In the genomic region with DNA sequence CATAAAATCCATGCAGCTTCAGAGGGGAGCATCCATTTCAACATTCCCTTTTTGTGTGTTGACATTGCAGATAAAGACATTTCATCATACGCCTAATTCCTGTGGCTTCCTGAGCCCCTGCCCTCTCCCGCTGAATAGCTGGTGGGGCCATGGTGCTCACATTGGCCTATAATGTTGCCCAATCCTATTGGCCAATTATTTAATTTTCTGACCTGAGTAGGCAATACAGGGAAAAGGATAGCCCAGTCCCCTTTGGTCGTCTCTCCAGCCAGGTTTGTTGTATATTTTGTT, we compare ENCODE assay signal across 1 cellular context.
TF ChIP-seq lines count a peak whose summit lies in the region.

No MANE protein-coding gene starts in this region.

TF ChIP-seq in HepG2, 621 proteins besides CTCF, POLR2A, EP300 and RAD21 (continued from another document and continues in another):
- TF ChIP-seq, protein P1, sequence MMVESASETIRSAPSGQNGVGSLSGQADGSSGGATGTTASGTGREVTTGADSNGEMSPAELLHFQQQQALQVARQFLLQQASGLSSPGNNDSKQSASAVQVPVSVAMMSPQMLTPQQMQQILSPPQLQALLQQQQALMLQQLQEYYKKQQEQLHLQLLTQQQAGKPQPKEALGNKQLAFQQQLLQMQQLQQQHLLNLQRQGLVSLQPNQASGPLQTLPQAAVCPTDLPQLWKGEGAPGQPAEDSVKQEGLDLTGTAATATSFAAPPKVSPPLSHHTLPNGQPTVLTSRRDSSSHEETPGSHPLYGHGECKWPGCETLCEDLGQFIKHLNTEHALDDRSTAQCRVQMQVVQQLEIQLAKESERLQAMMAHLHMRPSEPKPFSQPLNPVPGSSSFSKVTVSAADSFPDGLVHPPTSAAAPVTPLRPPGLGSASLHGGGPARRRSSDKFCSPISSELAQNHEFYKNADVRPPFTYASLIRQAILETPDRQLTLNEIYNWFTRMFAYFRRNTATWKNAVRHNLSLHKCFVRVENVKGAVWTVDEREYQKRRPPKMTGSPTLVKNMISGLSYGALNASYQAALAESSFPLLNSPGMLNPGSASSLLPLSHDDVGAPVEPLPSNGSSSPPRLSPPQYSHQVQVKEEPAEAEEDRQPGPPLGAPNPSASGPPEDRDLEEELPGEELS (CRISPR knock-in tag; IDR thresholded peaks at IDR 0.05) = peak; percentile 93
- TF ChIP-seq, protein P2, sequence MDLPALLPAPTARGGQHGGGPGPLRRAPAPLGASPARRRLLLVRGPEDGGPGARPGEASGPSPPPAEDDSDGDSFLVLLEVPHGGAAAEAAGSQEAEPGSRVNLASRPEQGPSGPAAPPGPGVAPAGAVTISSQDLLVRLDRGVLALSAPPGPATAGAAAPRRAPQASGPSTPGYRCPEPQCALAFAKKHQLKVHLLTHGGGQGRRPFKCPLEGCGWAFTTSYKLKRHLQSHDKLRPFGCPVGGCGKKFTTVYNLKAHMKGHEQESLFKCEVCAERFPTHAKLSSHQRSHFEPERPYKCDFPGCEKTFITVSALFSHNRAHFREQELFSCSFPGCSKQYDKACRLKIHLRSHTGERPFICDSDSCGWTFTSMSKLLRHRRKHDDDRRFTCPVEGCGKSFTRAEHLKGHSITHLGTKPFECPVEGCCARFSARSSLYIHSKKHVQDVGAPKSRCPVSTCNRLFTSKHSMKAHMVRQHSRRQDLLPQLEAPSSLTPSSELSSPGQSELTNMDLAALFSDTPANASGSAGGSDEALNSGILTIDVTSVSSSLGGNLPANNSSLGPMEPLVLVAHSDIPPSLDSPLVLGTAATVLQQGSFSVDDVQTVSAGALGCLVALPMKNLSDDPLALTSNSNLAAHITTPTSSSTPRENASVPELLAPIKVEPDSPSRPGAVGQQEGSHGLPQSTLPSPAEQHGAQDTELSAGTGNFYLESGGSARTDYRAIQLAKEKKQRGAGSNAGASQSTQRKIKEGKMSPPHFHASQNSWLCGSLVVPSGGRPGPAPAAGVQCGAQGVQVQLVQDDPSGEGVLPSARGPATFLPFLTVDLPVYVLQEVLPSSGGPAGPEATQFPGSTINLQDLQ (CRISPR knock-in tag; IDR thresholded peaks at IDR 0.05) = peak; percentile 91
- TF ChIP-seq, protein P3, sequence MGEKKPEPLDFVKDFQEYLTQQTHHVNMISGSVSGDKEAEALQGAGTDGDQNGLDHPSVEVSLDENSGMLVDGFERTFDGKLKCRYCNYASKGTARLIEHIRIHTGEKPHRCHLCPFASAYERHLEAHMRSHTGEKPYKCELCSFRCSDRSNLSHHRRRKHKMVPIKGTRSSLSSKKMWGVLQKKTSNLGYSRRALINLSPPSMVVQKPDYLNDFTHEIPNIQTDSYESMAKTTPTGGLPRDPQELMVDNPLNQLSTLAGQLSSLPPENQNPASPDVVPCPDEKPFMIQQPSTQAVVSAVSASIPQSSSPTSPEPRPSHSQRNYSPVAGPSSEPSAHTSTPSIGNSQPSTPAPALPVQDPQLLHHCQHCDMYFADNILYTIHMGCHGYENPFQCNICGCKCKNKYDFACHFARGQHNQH (CRISPR knock-in tag; IDR thresholded peaks at IDR 0.05) = peak; percentile 25; the same call in 1 of the 2 replicates
- TF ChIP-seq SALL2 (CRISPR knock-in tag; IDR thresholded peaks at IDR 0.05) (0 out of 2 replicates have a peak, but pooled peaks have one; percentile 20), SOX5 (CRISPR knock-in tag; IDR thresholded peaks at IDR 0.05; ENCODE audit: borderline replicate concordance) (peak; percentile 68; the same call in 1 of the 2 replicates), ZNF12 (CRISPR knock-in tag; IDR thresholded peaks at IDR 0.05) (peak; percentile 91), NR2C2 (CRISPR knock-in tag; IDR thresholded peaks at IDR 0.05; ENCODE audit: borderline replicate concordance) (peak; percentile 86), PLRG1 (conservative IDR thresholded peaks at IDR 0.05) (no peak), MYC (CRISPR knock-in tag; IDR thresholded peaks at IDR 0.05; ENCODE audit: borderline replicate concordance) (no peak), ISL2 (CRISPR knock-in tag; IDR thresholded peaks at IDR 0.05) (peak; percentile 96), ZNF792 (CRISPR knock-in tag; IDR thresholded peaks at IDR 0.05) (peak; percentile 32; the same call in 1 of the 2 replicates), ZIK1 (CRISPR knock-in tag; IDR thresholded peaks at IDR 0.05; ENCODE audit: borderline replicate concordance, low read depth) (no peak), HES4 (CRISPR knock-in tag; IDR thresholded peaks at IDR 0.05; ENCODE audit: borderline replicate concordance) (no peak), ZNF780A (CRISPR knock-in tag; IDR thresholded peaks at IDR 0.05) (0 out of 2 replicates have a peak, but pooled peaks have one; percentile 49), MIER3 (CRISPR knock-in tag; IDR thresholded peaks at IDR 0.05; ENCODE audit: borderline replicate concordance) (0 out of 2 replicates have a peak, but pooled peaks have one; percentile 31), ZMYM3 (CRISPR knock-in tag; IDR thresholded peaks at IDR 0.05) (peak; percentile 23; the same call in 1 of the 2 replicates), MAZ (IDR thresholded peaks at IDR 0.05; ENCODE audit: borderline replicate concordance, low read depth, low read length) (no peak), MAZ (CRISPR knock-in tag; IDR thresholded peaks at IDR 0.05; ENCODE audit: low read depth) (peak; percentile 45; the same call in 1 of the 2 replicates), NFIC (IDR thresholded peaks at IDR 0.05; ENCODE audit: low read length) (peak; percentile 70; the same call in 1 of the 2 replicates), ZNF292 (CRISPR knock-in tag; IDR thresholded peaks at IDR 0.05; ENCODE audit: borderline replicate concordance, low read depth) (0 out of 2 replicates have a peak, but pooled peaks have one; percentile 33), PPARG (CRISPR knock-in tag; conservative IDR thresholded peaks at IDR 0.05) (0 out of 2 replicates have a peak, but pooled peaks have one; percentile 26), JUNB (CRISPR knock-in tag; IDR thresholded peaks at IDR 0.05; ENCODE audit: borderline replicate concordance) (no peak), CREM (IDR thresholded peaks at IDR 0.05) (peak; percentile 81; the same call in 1 of the 2 replicates), CREM (CRISPR knock-in tag; IDR thresholded peaks at IDR 0.05) (no peak), ZMYM4 (CRISPR knock-in tag; IDR thresholded peaks at IDR 0.05) (peak; percentile 61; the same call in 1 of the 2 replicates), GATA4 (IDR thresholded peaks at IDR 0.05; ENCODE audit: borderline replicate concordance, low read depth) (peak; percentile 73; the same call in 1 of the 2 replicates), ZNF724P (CRISPR knock-in tag; IDR thresholded peaks at IDR 0.05; ENCODE audit: borderline replicate concordance) (no peak), ZNF331 (CRISPR knock-in tag; IDR thresholded peaks at IDR 0.05) (0 out of 2 replicates have a peak, but pooled peaks have one; percentile 36), TEAD3 (CRISPR knock-in tag; optimal IDR thresholded peaks at IDR 0.05; ENCODE audit: borderline replicate concordance) (peak; percentile 71), MZF1 (CRISPR knock-in tag; IDR thresholded peaks at IDR 0.05; ENCODE audit: borderline replicate concordance) (no peak), PITX1 (CRISPR knock-in tag; IDR thresholded peaks at IDR 0.05) (peak; percentile 56; the same call in 1 of the 2 replicates), MED1 (CRISPR knock-in tag; IDR thresholded peaks at IDR 0.05) (peak; percentile 73), GABPB1 (CRISPR knock-in tag; IDR thresholded peaks at IDR 0.05) (peak; percentile 30; the same call in 1 of the 2 replicates), SOX6 (IDR thresholded peaks at IDR 0.05) (no peak), SOX6 (CRISPR knock-in tag; IDR thresholded peaks at IDR 0.05) (peak; percentile 92), KDM2A (CRISPR knock-in tag; IDR thresholded peaks at IDR 0.05; ENCODE audit: borderline replicate concordance, low read depth) (peak; percentile 40; the same call in 1 of the 2 replicates), ETV5 (CRISPR knock-in tag; IDR thresholded peaks at IDR 0.05; ENCODE audit: borderline replicate concordance) (peak; percentile 82), PHF21A (CRISPR knock-in tag; IDR thresholded peaks at IDR 0.05) (peak; percentile 90), ZNF101 (CRISPR knock-in tag; IDR thresholded peaks at IDR 0.05; ENCODE audit: borderline replicate concordance, low read depth) (no peak), SSRP1 (CRISPR knock-in tag; IDR thresholded peaks at IDR 0.05) (peak; percentile 87; the same call in 1 of the 2 replicates), KMT2B (CRISPR knock-in tag; IDR thresholded peaks at IDR 0.05) (no peak), TGIF2 (CRISPR knock-in tag; IDR thresholded peaks at IDR 0.05) (peak; percentile 81), HMG20A (CRISPR knock-in tag; IDR thresholded peaks at IDR 0.05; ENCODE audit: borderline replicate concordance) (peak; percentile 92), LCORL (IDR thresholded peaks at IDR 0.05) (0 out of 2 replicates have a peak, but pooled peaks have one; percentile 31), LCORL (CRISPR knock-in tag; IDR thresholded peaks at IDR 0.05) (peak; percentile 75; the same call in 1 of the 2 replicates), HDAC1 (CRISPR knock-in tag; IDR thresholded peaks at IDR 0.05) (peak; percentile 39; the same call in 1 of the 2 replicates), GATAD2A (CRISPR knock-in tag; IDR thresholded peaks at IDR 0.05) (peak; percentile 94), FOXA3 (CRISPR knock-in tag; IDR thresholded peaks at IDR 0.05) (peak; percentile 95), ARID2 (CRISPR knock-in tag; IDR thresholded peaks at IDR 0.05; ENCODE audit: borderline replicate concordance) (no peak), ZBTB20 (CRISPR knock-in tag; IDR thresholded peaks at IDR 0.05; ENCODE audit: borderline replicate concordance, low read depth) (no peak), RCOR2 (CRISPR knock-in tag; IDR thresholded peaks at IDR 0.05) (peak; percentile 86), HDAC2 (CRISPR knock-in tag; IDR thresholded peaks at IDR 0.05) (peak; percentile 90), KDM3A (CRISPR knock-in tag; IDR thresholded peaks at IDR 0.05; ENCODE audit: low read depth) (peak; percentile 66; the same call in 1 of the 2 replicates), ZNF556 (CRISPR knock-in tag; IDR thresholded peaks at IDR 0.05; ENCODE audit: borderline replicate concordance) (0 out of 2 replicates have a peak, but pooled peaks have one; percentile 40), KDM1A (CRISPR knock-in tag; IDR thresholded peaks at IDR 0.05) (peak; percentile 94; the same call in 1 of the 2 replicates)
- TF ChIP-seq, protein P4, sequence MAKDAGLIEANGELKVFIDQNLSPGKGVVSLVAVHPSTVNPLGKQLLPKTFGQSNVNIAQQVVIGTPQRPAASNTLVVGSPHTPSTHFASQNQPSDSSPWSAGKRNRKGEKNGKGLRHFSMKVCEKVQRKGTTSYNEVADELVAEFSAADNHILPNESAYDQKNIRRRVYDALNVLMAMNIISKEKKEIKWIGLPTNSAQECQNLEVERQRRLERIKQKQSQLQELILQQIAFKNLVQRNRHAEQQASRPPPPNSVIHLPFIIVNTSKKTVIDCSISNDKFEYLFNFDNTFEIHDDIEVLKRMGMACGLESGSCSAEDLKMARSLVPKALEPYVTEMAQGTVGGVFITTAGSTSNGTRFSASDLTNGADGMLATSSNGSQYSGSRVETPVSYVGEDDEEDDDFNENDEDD (CRISPR knock-in tag; IDR thresholded peaks at IDR 0.05; ENCODE audit: borderline replicate concordance) = peak; percentile 35; the same call in 1 of the 2 replicates
- TF ChIP-seq, protein P5, sequence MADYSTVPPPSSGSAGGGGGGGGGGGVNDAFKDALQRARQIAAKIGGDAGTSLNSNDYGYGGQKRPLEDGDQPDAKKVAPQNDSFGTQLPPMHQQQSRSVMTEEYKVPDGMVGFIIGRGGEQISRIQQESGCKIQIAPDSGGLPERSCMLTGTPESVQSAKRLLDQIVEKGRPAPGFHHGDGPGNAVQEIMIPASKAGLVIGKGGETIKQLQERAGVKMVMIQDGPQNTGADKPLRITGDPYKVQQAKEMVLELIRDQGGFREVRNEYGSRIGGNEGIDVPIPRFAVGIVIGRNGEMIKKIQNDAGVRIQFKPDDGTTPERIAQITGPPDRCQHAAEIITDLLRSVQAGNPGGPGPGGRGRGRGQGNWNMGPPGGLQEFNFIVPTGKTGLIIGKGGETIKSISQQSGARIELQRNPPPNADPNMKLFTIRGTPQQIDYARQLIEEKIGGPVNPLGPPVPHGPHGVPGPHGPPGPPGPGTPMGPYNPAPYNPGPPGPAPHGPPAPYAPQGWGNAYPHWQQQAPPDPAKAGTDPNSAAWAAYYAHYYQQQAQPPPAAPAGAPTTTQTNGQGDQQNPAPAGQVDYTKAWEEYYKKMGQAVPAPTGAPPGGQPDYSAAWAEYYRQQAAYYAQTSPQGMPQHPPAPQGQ (CRISPR knock-in tag; IDR thresholded peaks at IDR 0.05; ENCODE audit: borderline replicate concordance) = no peak
- TF ChIP-seq, protein P6, sequence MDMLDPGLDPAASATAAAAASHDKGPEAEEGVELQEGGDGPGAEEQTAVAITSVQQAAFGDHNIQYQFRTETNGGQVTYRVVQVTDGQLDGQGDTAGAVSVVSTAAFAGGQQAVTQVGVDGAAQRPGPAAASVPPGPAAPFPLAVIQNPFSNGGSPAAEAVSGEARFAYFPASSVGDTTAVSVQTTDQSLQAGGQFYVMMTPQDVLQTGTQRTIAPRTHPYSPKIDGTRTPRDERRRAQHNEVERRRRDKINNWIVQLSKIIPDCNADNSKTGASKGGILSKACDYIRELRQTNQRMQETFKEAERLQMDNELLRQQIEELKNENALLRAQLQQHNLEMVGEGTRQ (IDR thresholded peaks at IDR 0.05; ENCODE audit: low read depth, low read length) = no peak
- TF ChIP-seq, protein P6 (CRISPR knock-in tag; IDR thresholded peaks at IDR 0.05; ENCODE audit: borderline replicate concordance) = no peak
- TF ChIP-seq, protein P7, sequence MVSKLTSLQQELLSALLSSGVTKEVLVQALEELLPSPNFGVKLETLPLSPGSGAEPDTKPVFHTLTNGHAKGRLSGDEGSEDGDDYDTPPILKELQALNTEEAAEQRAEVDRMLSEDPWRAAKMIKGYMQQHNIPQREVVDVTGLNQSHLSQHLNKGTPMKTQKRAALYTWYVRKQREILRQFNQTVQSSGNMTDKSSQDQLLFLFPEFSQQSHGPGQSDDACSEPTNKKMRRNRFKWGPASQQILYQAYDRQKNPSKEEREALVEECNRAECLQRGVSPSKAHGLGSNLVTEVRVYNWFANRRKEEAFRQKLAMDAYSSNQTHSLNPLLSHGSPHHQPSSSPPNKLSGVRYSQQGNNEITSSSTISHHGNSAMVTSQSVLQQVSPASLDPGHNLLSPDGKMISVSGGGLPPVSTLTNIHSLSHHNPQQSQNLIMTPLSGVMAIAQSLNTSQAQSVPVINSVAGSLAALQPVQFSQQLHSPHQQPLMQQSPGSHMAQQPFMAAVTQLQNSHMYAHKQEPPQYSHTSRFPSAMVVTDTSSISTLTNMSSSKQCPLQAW (CRISPR knock-in tag; IDR thresholded peaks at IDR 0.05) = 0 out of 2 replicates have a peak, but pooled peaks have one; percentile 17
